ENCODE assay signal across 9 cellular contexts in the genomic region with DNA sequence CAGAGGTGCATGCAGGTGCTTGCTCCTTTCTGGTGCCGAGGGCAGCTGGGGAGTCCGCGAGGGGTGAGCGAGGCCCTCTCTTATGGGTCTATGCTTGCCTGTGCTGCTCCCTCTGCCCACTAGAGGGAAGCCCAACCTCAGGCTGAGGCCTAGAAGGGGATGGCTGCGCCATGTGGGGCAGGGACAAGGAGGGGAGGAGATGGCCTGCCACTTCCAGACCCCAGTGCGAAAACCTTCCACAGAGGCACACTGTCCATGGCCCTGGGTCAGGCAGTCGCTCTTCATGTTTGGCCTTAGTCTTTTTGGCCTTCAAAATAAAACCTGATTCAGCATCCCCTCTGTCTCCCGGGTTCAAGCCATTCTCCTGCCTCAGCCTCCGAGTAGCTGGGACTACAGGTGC. TPM values are rescaled to one million over a fixed set of nuclear protein-coding genes. Genes with fewer than 3 reads are reported as not detected.
DNase-seq lines count a peak whose midpoint lies in the region; ATAC-seq and TF ChIP-seq lines count a peak whose summit lies in the region.
"Had no signal": no experiment of that assay in that cellular context is flagged by ENCODE, and none has a peak within 500 bp of the region (broad histone marks: within the 10 kb centered on the region; RNA-seq: fewer than 3 reads in every experiment).

No MANE protein-coding gene starts in this region.

- intact Hi-C loops in heart right ventricle (cut with DNase I) (loop anchor here in 5 of 10 donors (2.0 to 10.0 kb wide), 5 partner anchors 162 to 272 kb away; a partner anchor contains a TSS), sciatic nerve (cut with DNase I) (loop anchor here (10.0 kb wide), 1 partner anchor 222 kb away; a partner anchor contains a TSS)

- peak; percentile 52 to 83 (median 77) for TF ChIP-seq CTCF in heart right ventricle (IDR thresholded peaks at IDR 0.05)

- H3K9me3 ChIP-seq in heart right ventricle = no peaks in the 10 kb centered on the region

- H3K4me3 ChIP-seq in heart right ventricle = no peak overlapping the region

- peaks cover 0 to 4% (median 0%) of the 10 kb centered on the region in 9 donors for H3K4me1 ChIP-seq in heart right ventricle

- 45 to 56% methylated on average over 9 of the region's 9 CpGs for WGBS in heart right ventricle, 2 donors

- H3K27me3 ChIP-seq in heart right ventricle = peaks cover 0 to 24% (median 22%) of the 10 kb centered on the region in 7 donors

- no peaks in the 10 kb centered on the region for H3K36me3 ChIP-seq in heart right ventricle

- DNase-seq in 8988T = peak; percentile 95
- DNase-seq in MV-4-11 (lab: John Stamatoyannopoulos, UW) = peak; percentile 39
- peak; percentile 69 for DNase-seq in SKM-1 treated with dmso at 0.1 percent for 144 hours (lab: John Stamatoyannopoulos, UW; ENCODE audit: unreplicated experiment)
- DNase-seq in activated naive CD8-positive, alpha-beta T cell treated with anti-CD3 and anti-CD28 coated beads, Interleukin-2, amount 50 U/mL, for 16 hours (ENCODE audit: low read depth, low spot score) = peak; percentile 38
- DNase-seq in heart right ventricle = peak; percentile 51 to 55
- DNase-seq in sciatic nerve (ENCODE audit: low spot score) = peak; percentile 75

- H3K27ac ChIP-seq in heart right ventricle = no peak overlapping the region

- peak; percentile 69 for ATAC-seq in GM18498 (IDR thresholded peaks at IDR 0.05; ENCODE audit: unreplicated experiment)
- ATAC-seq in heart right ventricle = peak; percentile 71 to 93 (median 80)
- ATAC-seq in sciatic nerve = peak; percentile 81
- no peak for ATAC-seq in GM21528 (IDR thresholded peaks at IDR 0.05; ENCODE audit: low FRiP score, unreplicated experiment)

RNA-seq across cellular contexts. Expression of a gene that starts 14.0 kb away (rescaled TPM):
- total RNA-seq in heart right ventricle = not detected
- not detected for polyA plus RNA-seq in heart right ventricle
- total RNA-seq in sciatic nerve = not detected
- total RNA-seq: skeletal muscle tissue had no signal

RNA-seq across cellular contexts. Expression of a gene that starts 44.7 kb away (rescaled TPM):
- under 1 TPM in 3 of 10 donors, not detected in 7; 0.64 to 0.79 (median 0.66) TPM for total RNA-seq in heart right ventricle
- not detected for polyA plus RNA-seq in heart right ventricle
- not detected for total RNA-seq in sciatic nerve

RNA-seq across cellular contexts. Expression of a gene that starts 44.9 kb away (rescaled TPM):
- total RNA-seq in heart right ventricle (100 to 1,000 TPM; 102 to 142 (median 127) TPM), sciatic nerve (98.6 TPM)
- 100 to 1,000 TPM in 1 of 2 donors, 10 to 100 TPM in 1; 76.2 to 212 TPM for polyA plus RNA-seq in heart right ventricle

Comparison
In these comparisons a context has a peak if more than half of its experiments do, and no peak if none do; other contexts are left out.
1. DNase-seq: peak in every context shown above with its lines; median percentile 95 in 8988T; 75 in sciatic nerve; 69 in SKM-1 treated with dmso at 0.1 percent for 144 hours; 53 in heart right ventricle; 39 in MV-4-11; 38 in activated naive CD8-positive, alpha-beta T cell treated with anti-CD3 and anti-CD28 coated beads, Interleukin-2, amount 50 U/mL, for 16 hours.